ENCODE assay signal across 12 cellular contexts in genomic region chr7:43679210-43680068, GRCh38. TPM values are rescaled to one million over a fixed set of nuclear protein-coding genes. Genes with fewer than 3 reads are reported as not detected.
A peak's percentile ranks its signal among the peaks of the same experiment; 100 is the strongest.
DNase-seq lines count a peak whose midpoint lies in the region; ATAC-seq, FAIRE-seq and TF ChIP-seq lines count a peak whose summit lies in the region.
"Had no signal": no experiment of that assay in that cellular context is flagged by ENCODE, and none has a peak within 500 bp of the region (broad histone marks: within the 10 kb centered on the region; RNA-seq: fewer than 3 reads in every experiment).

No MANE protein-coding gene starts in this region.

- TF ChIP-seq CTCF in adrenal gland (IDR thresholded peaks at IDR 0.05), result no peak

- ATAC-seq in HG03571 (IDR thresholded peaks at IDR 0.05; ENCODE audit: unreplicated experiment), result peak; percentile 52
- no peak for ATAC-seq in activated CD4-positive, CD25-positive, alpha-beta regulatory T cell treated with anti-CD3 and anti-CD28 coated beads, Interleukin-2, amount 50 U/mL, for 24 hours

- H3K27ac ChIP-seq in adrenal gland (peak overlapping the region in 3 of 5 donors; percentile 19 to 49 (median 28)), skeletal muscle tissue (ENCODE audit: low read depth, low read length) (peak overlapping the region; percentile 15)

- no peak for DNase-seq in GM18507 (ENCODE audit: extremely low spot score, insufficient read length, low read depth)
- no peak for DNase-seq in adrenal gland
- DNase-seq in NCI-H510A (lab: John Stamatoyannopoulos, UW), result no peak
- no peak for DNase-seq in A172 (ENCODE audit: low spot score)
- no peak for DNase-seq in HEK293T (ENCODE audit: extremely low spot score)
- DNase-seq: mesendoderm; NCI-H1092; NK-92 treated with Interleukin-12 subunit alpha and Interleukin-12 subunit beta, amount 100 ng/mL, for 24 hours; stimulated activated CD4-positive, alpha-beta T cell treated with anti-CD3 and anti-CD28 coated beads, Interleukin-4, amount 100 ng/mL, for 1 hour had no signal

- peak overlapping the region in 2 of 3 donors; percentile 25 to 45 for H3K9ac ChIP-seq in skeletal muscle tissue (ENCODE audit: low read depth in 1 of 3, low read length in 3 of 3)

- H3K27me3 ChIP-seq in adrenal gland, result no peaks in the 10 kb centered on the region
- H3K27me3 ChIP-seq in skeletal muscle tissue (ENCODE audit: control insufficient read depth in 3 of 3, insufficient read depth in 3 of 3, low read length in 3 of 3), result no peaks in the 10 kb centered on the region

- H3K4me3 ChIP-seq in adrenal gland (no peak overlapping the region), skeletal muscle tissue (ENCODE audit: low read length in 3 of 3) (no peak overlapping the region)

- intact Hi-C loops in adrenal gland (cut with DNase I), result no loop called here

- no peak for TF ChIP-seq POLR2A in adrenal gland (IDR thresholded peaks at IDR 0.05)

- H3K4me1 ChIP-seq in adrenal gland (replicated peaks in 1 of 2), result peaks cover 13 to 14% of the 10 kb centered on the region in 2 donors
- peaks cover 3 to 7% (median 4%) of the 10 kb centered on the region in 3 donors for H3K4me1 ChIP-seq in skeletal muscle tissue (ENCODE audit: control insufficient read depth in 3 of 3, insufficient read depth in 3 of 3, low read length in 3 of 3)

- FAIRE-seq in GM18507 (lab: Jason Lieb, UNC), result peak; percentile 69

- H3K36me3 ChIP-seq in adrenal gland (replicated peaks in 1 of 2) (no peaks in the 10 kb centered on the region), skeletal muscle tissue (ENCODE audit: control insufficient read depth in 3 of 3, insufficient read depth in 3 of 3, low read length in 3 of 3) (no peaks in the 10 kb centered on the region)

- WGBS in adrenal gland, 4 donors, result 87 to 94% (median 90%) methylated on average over 4 of the region's 4 CpGs

- no peaks in the 10 kb centered on the region for H3K9me3 ChIP-seq in adrenal gland (replicated peaks in 1 of 3)
- H3K9me3 ChIP-seq in skeletal muscle tissue (ENCODE audit: control insufficient read depth in 3 of 3, low read length in 3 of 3), result no peaks in the 10 kb centered on the region

- POLR2A ChIA-PET in HEK293T (lab: Yijun Ruan, JAX), result no interaction called here

- CTCF ChIA-PET in HEK293T (lab: Yijun Ruan, JAX), result no interaction called here

TF ChIP-seq in HEK293T, 16 proteins besides CTCF, POLR2A, EP300 and RAD21:
- TF ChIP-seq BHLHE40 (IDR thresholded peaks at IDR 0.05; ENCODE audit: borderline replicate concordance) (no peak), PKNOX1 (IDR thresholded peaks at IDR 0.05) (no peak), FOXK2 (IDR thresholded peaks at IDR 0.05) (no peak), SUZ12 (IDR thresholded peaks at IDR 0.05) (no peak), NFRKB (IDR thresholded peaks at IDR 0.05) (no peak), SP1 (IDR thresholded peaks at IDR 0.05) (no peak), FOXM1 (IDR thresholded peaks at IDR 0.05; ENCODE audit: borderline replicate concordance) (no peak), CTBP1 (IDR thresholded peaks at IDR 0.05; ENCODE audit: borderline replicate concordance) (no peak), FOXA1 (IDR thresholded peaks at IDR 0.05) (no peak), ARNT (IDR thresholded peaks at IDR 0.05) (no peak), ELF4 (IDR thresholded peaks at IDR 0.05) (no peak), LEF1 (IDR thresholded peaks at IDR 0.05; ENCODE audit: borderline replicate concordance) (no peak), TARDBP (IDR thresholded peaks at IDR 0.05) (no peak), ZNF384 (IDR thresholded peaks at IDR 0.05) (no peak), L3MBTL2 (conservative IDR thresholded peaks at IDR 0.05) (no peak), HDGF (IDR thresholded peaks at IDR 0.05; ENCODE audit: borderline replicate concordance) (no peak)
TF ChIP-seq in HEK293T: peak in this region for 0.

RNA-seq across cellular contexts. Expression of gene COA1, which starts 49.9 kb away (rescaled TPM):
- total RNA-seq in adrenal gland (10 to 100 TPM; 19.0 to 53.5 (median 40.2) TPM), skeletal muscle tissue (57.9 TPM)
- polyA plus RNA-seq in adrenal gland, result 10 to 100 TPM; 24.2 to 52.2 (median 31.1) TPM
- 87.5 and 154 TPM in 2 replicates for total RNA-seq in A172 (2014; rRNA removed; shearing (Covaris generic))
